ENCODE assay signal across 8 cellular contexts in genomic region chrX:136496768-136497555, GRCh38. TPM values are rescaled to one million over a fixed set of nuclear protein-coding genes. Genes with fewer than 3 reads are reported as not detected.
DNase-seq lines count a peak whose midpoint lies in the region; ATAC-seq and TF ChIP-seq lines count a peak whose summit lies in the region.

No MANE protein-coding gene starts in this region.

- H3K27ac Mint-ChIP-seq in activated CD4-positive, alpha-beta T cell treated with anti-CD3 and anti-CD28 coated beads, Interleukin-2, amount 10 ng/mL, durations not matched to agents 24 days and 14 days, result peak overlapping the region; percentile 94

- DNase-seq in NCI-H526 (lab: John Stamatoyannopoulos, UW) (peak; percentile 81 to 93), coronary artery (ENCODE audit: low spot score) (peak; percentile 91), left kidney (ENCODE audit: low read depth, low spot score) (peak; percentile 95)
- DNase-seq in activated CD4-positive, alpha-beta T cell treated with anti-CD3 and anti-CD28 coated beads, Interleukin-2, amount 10 ng/mL, durations not matched to agents 24 days and 14 days, result peak; percentile 95
- peak; percentile 73 for DNase-seq in stimulated activated CD4-positive, alpha-beta T cell treated with anti-CD3 and anti-CD28 coated beads, Interleukin-1b, Interleukin-23, amount 100 ng/mL, for 4 hours (ENCODE audit: low read depth in 2 of 2)

- peak; percentile 77 for ATAC-seq in GM19328 (IDR thresholded peaks at IDR 0.05; ENCODE audit: unreplicated experiment)
- peak; percentile 78 for ATAC-seq in HG03460 (IDR thresholded peaks at IDR 0.05; ENCODE audit: unreplicated experiment)

- H3K27me3 ChIP-seq in BLaER1 treated with 17β-estradiol and CSF1 and Interleukin-3, amounts not matched to agents 10 nM and 100 nM, result peaks cover 76 to 94% (median 89%) of the 10 kb centered on the region in 11 experiments

- H3K36me3 Mint-ChIP-seq in activated CD4-positive, alpha-beta T cell treated with anti-CD3 and anti-CD28 coated beads, Interleukin-2, amount 10 ng/mL, durations not matched to agents 24 days and 14 days (ENCODE audit: low read depth), result peaks cover 12% of the 10 kb centered on the region

- TF ChIP-seq CTCF in coronary artery (IDR thresholded peaks at IDR 0.05), result no peak

- peak overlapping the region; percentile 66 to 80 (median 72) for H3K4me3 ChIP-seq in BLaER1 treated with 17β-estradiol and CSF1 and Interleukin-3, amounts not matched to agents 10 nM and 100 nM
- peak overlapping the region; percentile 76 for H3K4me3 ChIP-seq in coronary artery

- intact Hi-C loops in activated CD4-positive, alpha-beta T cell treated with anti-CD3 and anti-CD28 coated beads, Interleukin-2, amount 10 ng/mL, durations not matched to agents 24 days and 14 days (cut with micrococcal nuclease), result loop anchor here (1.0 to 10.0 kb wide), 10 partner anchors 80 to 536 kb away; partner anchors contain the start of genes GPR101, MAP7D3, MMGT1 and RBMX

- H3K9me3 Mint-ChIP-seq in activated CD4-positive, alpha-beta T cell treated with anti-CD3 and anti-CD28 coated beads, Interleukin-2, amount 10 ng/mL, durations not matched to agents 24 days and 14 days, result no peaks in the 10 kb centered on the region

- H4K20me1 ChIP-seq in BLaER1 treated with 17β-estradiol and CSF1 and Interleukin-3, amounts not matched to agents 10 nM and 100 nM, result peaks cover 0 to 17% (median 7%) of the 10 kb centered on the region in 11 experiments; a peak in 6 of 22 replicates

- H3K4me2 ChIP-seq in BLaER1 treated with 17β-estradiol and CSF1 and Interleukin-3, amounts not matched to agents 10 nM and 100 nM, result peak overlapping the region in 9 of 11 experiments; percentile 60 to 74 (median 68); a peak in 15 of 22 replicates

- H3K36me3 ChIP-seq in BLaER1 treated with 17β-estradiol and CSF1 and Interleukin-3, amounts not matched to agents 10 nM and 100 nM, result peaks cover 3 to 25% (median 14%) of the 10 kb centered on the region in 11 experiments; a peak in 14 of 22 replicates

- H3K4me1 ChIP-seq in BLaER1 treated with 17β-estradiol and CSF1 and Interleukin-3, amounts not matched to agents 10 nM and 100 nM, result peaks cover 13 to 27% (median 21%) of the 10 kb centered on the region in 10 experiments; a peak in 19 of 20 replicates

- peak overlapping the region; percentile 71 to 88 (median 84) for H3K9ac ChIP-seq in BLaER1 treated with 17β-estradiol and CSF1 and Interleukin-3, amounts not matched to agents 10 nM and 100 nM

- peak overlapping the region; percentile 71 to 88 (median 85) for H3K27ac ChIP-seq in BLaER1 treated with 17β-estradiol and CSF1 and Interleukin-3, amounts not matched to agents 10 nM and 100 nM
- H3K27ac ChIP-seq in coronary artery, result peak overlapping the region; percentile 90 to 96

- H3K4me1 Mint-ChIP-seq in activated CD4-positive, alpha-beta T cell treated with anti-CD3 and anti-CD28 coated beads, Interleukin-2, amount 10 ng/mL, durations not matched to agents 24 days and 14 days, result peaks cover 18% of the 10 kb centered on the region

- peak overlapping the region; percentile 94 for H3K4me3 Mint-ChIP-seq in activated CD4-positive, alpha-beta T cell treated with anti-CD3 and anti-CD28 coated beads, Interleukin-2, amount 10 ng/mL, durations not matched to agents 24 days and 14 days

- peaks cover 0 to 3% (median 0%) of the 10 kb centered on the region in 11 experiments; a peak in 1 of 22 replicates for H3K9me3 ChIP-seq in BLaER1 treated with 17β-estradiol and CSF1 and Interleukin-3, amounts not matched to agents 10 nM and 100 nM (replicated peaks in 1 of 11)

- H3K27me3 Mint-ChIP-seq in activated CD4-positive, alpha-beta T cell treated with anti-CD3 and anti-CD28 coated beads, Interleukin-2, amount 10 ng/mL, durations not matched to agents 24 days and 14 days, result peaks cover 4% of the 10 kb centered on the region

RNA-seq across cellular contexts. Expression of gene HTATSF1, which starts 0.4 kb away (rescaled TPM):
- total RNA-seq in activated CD4-positive, alpha-beta T cell treated with anti-CD3 and anti-CD28 coated beads, Interleukin-2, amount 10 ng/mL, durations not matched to agents 24 days and 14 days, result 49.4 and 55.1 TPM in 2 replicates

RNA-seq across cellular contexts. Expression of gene BRS3, which starts 9.2 kb away (rescaled TPM):
- not detected in 2 replicates for total RNA-seq in activated CD4-positive, alpha-beta T cell treated with anti-CD3 and anti-CD28 coated beads, Interleukin-2, amount 10 ng/mL, durations not matched to agents 24 days and 14 days

RNA-seq across cellular contexts. Expression of gene VGLL1, which starts 35.1 kb away (rescaled TPM):
- total RNA-seq in activated CD4-positive, alpha-beta T cell treated with anti-CD3 and anti-CD28 coated beads, Interleukin-2, amount 10 ng/mL, durations not matched to agents 24 days and 14 days, result not detected in 2 replicates

Comparison
In these comparisons a context has a peak if more than half of its experiments do, and no peak if none do; other contexts are left out.
1. Peak in every context shown above with its lines: DNase-seq, ATAC-seq, H3K4me3 ChIP-seq and H3K27ac ChIP-seq.